ENCODE assay signal across 8 cellular contexts in genomic region chr17:78272181-78272913, GRCh38. TPM values are rescaled to one million over a fixed set of nuclear protein-coding genes. Genes with fewer than 3 reads are reported as not detected.
DNase-seq lines count a peak whose midpoint lies in the region; ATAC-seq lines count a peak whose summit lies in the region.

No MANE protein-coding gene starts in this region.

- H3K4me1 ChIP-seq in BLaER1 treated with 17β-estradiol and CSF1 and Interleukin-3, amounts not matched to agents 10 nM and 100 nM, result peaks cover 15 to 37% (median 28%) of the 10 kb centered on the region in 10 experiments
- H3K4me1 ChIP-seq in skeletal muscle satellite cell (ENCODE audit: control insufficient read depth, insufficient read depth, low read length), result no peaks in the 10 kb centered on the region

- peaks cover 13 to 23% (median 20%) of the 10 kb centered on the region in 11 experiments; a peak in 18 of 22 replicates for H3K27me3 ChIP-seq in BLaER1 treated with 17β-estradiol and CSF1 and Interleukin-3, amounts not matched to agents 10 nM and 100 nM
- H3K27me3 ChIP-seq in skeletal muscle satellite cell (ENCODE audit: control insufficient read depth, insufficient read depth, low read length), result peaks cover 67% of the 10 kb centered on the region

- H3K9me3 ChIP-seq in BLaER1 treated with 17β-estradiol and CSF1 and Interleukin-3, amounts not matched to agents 10 nM and 100 nM (replicated peaks in 1 of 11), result no peaks in the 10 kb centered on the region
- H3K9me3 ChIP-seq in skeletal muscle satellite cell (replicated peaks; ENCODE audit: low read length), result peaks cover 3% of the 10 kb centered on the region

- H4K20me1 ChIP-seq in BLaER1 treated with 17β-estradiol and CSF1 and Interleukin-3, amounts not matched to agents 10 nM and 100 nM, result no peaks in the 10 kb centered on the region

- peak; percentile 62 for ATAC-seq in Right ventricle myocardium superior (ENCODE audit: poor library complexity)
- ATAC-seq in GM18502 (IDR thresholded peaks at IDR 0.05; ENCODE audit: poor library complexity, unreplicated experiment), result no peak
- ATAC-seq in GM19395 (IDR thresholded peaks at IDR 0.05; ENCODE audit: unreplicated experiment), result no peak

- intact Hi-C loops in Right ventricle myocardium superior (cut with DNase I), result no loop called here

- DNase-seq in NAMALWA (ENCODE audit: low spot score) (peak; percentile 90), activated T-cell treated with anti-CD3 and anti-CD28 coated beads for 48 hours (ENCODE audit: low read depth) (peak; percentile 49), Right ventricle myocardium superior (peak; percentile 51), hippocampal formation (lab: John Stamatoyannopoulos, UW) (no peak)

- H3K4me3 ChIP-seq in BLaER1 treated with 17β-estradiol and CSF1 and Interleukin-3, amounts not matched to agents 10 nM and 100 nM, result no peak overlapping the region
- no peak overlapping the region for H3K4me3 ChIP-seq in skeletal muscle satellite cell (ENCODE audit: low read length)

- peak overlapping the region; percentile 1 to 66 (median 50); a peak in 21 of 22 replicates for H3K4me2 ChIP-seq in BLaER1 treated with 17β-estradiol and CSF1 and Interleukin-3, amounts not matched to agents 10 nM and 100 nM
- H3K4me2 ChIP-seq in skeletal muscle satellite cell (ENCODE audit: low read length), result peak overlapping the region; percentile 25

- no peak overlapping the region for H3K27ac ChIP-seq in BLaER1 treated with 17β-estradiol and CSF1 and Interleukin-3, amounts not matched to agents 10 nM and 100 nM

- no peaks in the 10 kb centered on the region for H3K36me3 ChIP-seq in BLaER1 treated with 17β-estradiol and CSF1 and Interleukin-3, amounts not matched to agents 10 nM and 100 nM
- no peaks in the 10 kb centered on the region for H3K36me3 ChIP-seq in skeletal muscle satellite cell (ENCODE audit: insufficient read depth, low read length)

- no peak overlapping the region for H3K9ac ChIP-seq in BLaER1 treated with 17β-estradiol and CSF1 and Interleukin-3, amounts not matched to agents 10 nM and 100 nM
- H3K9ac ChIP-seq in skeletal muscle satellite cell (ENCODE audit: low read depth, low read length), result no peak overlapping the region

RNA-seq across cellular contexts. Expression of gene TMEM235, which starts 40.9 kb away (rescaled TPM):
- not detected for total RNA-seq in Right ventricle myocardium superior
- not detected in 2 replicates for total RNA-seq in skeletal muscle satellite cell (2012; rRNA removed)

RNA-seq across cellular contexts. Expression of gene BIRC5, which starts 58.3 kb away (rescaled TPM):
- 1.7 TPM for total RNA-seq in Right ventricle myocardium superior
- total RNA-seq in skeletal muscle satellite cell (2012; rRNA removed), result 27.1 and 41.9 TPM in 2 replicates

Comparison
In these comparisons a context has a peak if more than half of its experiments do, and no peak if none do; other contexts are left out.
1. DNase-seq: peak in NAMALWA (single experiment), activated T-cell treated with anti-CD3 and anti-CD28 coated beads for 48 hours (single experiment) and Right ventricle myocardium superior (single experiment); none in hippocampal formation (0 of 2).